ENCODE assay signal across 1 cellular context in the genomic region with DNA sequence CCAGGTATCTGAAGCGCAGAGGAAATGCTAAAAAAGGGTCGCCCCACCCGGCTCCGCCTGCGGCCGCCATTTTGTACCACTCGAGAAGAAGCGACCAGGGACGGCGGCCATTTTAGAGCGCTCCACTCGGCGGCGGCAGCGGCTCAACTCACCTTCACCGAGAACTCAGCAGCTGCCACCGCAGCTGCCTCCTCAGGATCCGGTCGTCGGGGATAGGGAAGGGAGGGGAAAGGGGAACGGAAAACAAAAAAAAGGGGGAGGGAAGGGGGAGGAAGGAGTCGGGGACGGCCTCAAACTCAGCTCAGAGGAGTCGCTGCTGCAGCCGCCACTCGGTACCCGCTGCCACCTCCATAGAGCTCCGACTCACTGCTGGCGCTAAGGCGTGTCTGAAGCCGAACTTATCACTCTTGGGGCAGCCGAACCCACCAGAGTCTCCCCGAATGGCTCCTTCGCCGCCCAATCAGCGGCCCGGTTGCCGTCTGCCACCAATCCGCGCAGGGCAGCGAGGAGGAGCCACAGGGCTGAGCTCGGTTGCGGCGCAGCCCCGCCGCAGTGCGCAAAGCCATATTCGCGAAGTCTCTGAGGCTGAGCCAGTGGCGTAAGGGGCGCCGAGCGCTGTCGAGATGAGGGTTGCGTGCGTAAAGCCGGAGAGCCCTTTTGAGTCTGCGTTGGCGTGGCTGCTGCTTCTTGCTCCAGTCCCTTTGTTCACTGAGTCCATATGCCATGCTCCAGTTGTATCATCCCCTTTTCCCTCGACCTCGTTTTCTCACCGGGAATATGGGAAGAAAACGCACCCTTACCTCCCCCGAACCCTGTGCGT.
TF ChIP-seq lines count a peak whose summit lies in the region.

TSS of gene EIF4G2 (minus strand) at position 374 of the 820 bp plus-strand sequence.

TF ChIP-seq in HEK293, 187 proteins besides CTCF, POLR2A, EP300 and RAD21 (continued from another document and continues in another):
- TF ChIP-seq, protein P1, sequence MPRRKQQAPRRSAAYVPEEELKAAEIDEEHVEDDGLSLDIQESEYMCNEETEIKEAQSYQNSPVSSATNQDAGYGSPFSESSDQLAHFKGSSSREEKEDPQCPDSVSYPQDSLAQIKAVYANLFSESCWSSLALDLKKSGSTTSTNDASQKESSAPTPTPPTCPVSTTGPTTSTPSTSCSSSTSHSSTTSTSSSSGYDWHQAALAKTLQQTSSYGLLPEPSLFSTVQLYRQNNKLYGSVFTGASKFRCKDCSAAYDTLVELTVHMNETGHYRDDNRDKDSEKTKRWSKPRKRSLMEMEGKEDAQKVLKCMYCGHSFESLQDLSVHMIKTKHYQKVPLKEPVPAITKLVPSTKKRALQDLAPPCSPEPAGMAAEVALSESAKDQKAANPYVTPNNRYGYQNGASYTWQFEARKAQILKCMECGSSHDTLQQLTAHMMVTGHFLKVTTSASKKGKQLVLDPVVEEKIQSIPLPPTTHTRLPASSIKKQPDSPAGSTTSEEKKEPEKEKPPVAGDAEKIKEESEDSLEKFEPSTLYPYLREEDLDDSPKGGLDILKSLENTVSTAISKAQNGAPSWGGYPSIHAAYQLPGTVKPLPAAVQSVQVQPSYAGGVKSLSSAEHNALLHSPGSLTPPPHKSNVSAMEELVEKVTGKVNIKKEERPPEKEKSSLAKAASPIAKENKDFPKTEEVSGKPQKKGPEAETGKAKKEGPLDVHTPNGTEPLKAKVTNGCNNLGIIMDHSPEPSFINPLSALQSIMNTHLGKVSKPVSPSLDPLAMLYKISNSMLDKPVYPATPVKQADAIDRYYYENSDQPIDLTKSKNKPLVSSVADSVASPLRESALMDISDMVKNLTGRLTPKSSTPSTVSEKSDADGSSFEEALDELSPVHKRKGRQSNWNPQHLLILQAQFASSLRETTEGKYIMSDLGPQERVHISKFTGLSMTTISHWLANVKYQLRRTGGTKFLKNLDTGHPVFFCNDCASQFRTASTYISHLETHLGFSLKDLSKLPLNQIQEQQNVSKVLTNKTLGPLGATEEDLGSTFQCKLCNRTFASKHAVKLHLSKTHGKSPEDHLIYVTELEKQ (tag by site-specific recombination; IDR thresholded peaks at IDR 0.05; ENCODE audit: borderline replicate concordance), result no peak
- TF ChIP-seq ZNF266 (tag by site-specific recombination; IDR thresholded peaks at IDR 0.05; ENCODE audit: low read depth), result no peak
- TF ChIP-seq KLF16 (tag by site-specific recombination; IDR thresholded peaks at IDR 0.05), result peak; percentile 62
- peak; percentile 74 for TF ChIP-seq SP3 (tag by site-specific recombination; IDR thresholded peaks at IDR 0.05)
- peak; percentile 33; the same call in 1 of the 2 replicates for TF ChIP-seq ZNF629 (tag by site-specific recombination; IDR thresholded peaks at IDR 0.05)
- no peak for TF ChIP-seq ZNF626 (tag by site-specific recombination; IDR thresholded peaks at IDR 0.05)
- TF ChIP-seq ZNF114 (tag by site-specific recombination; IDR thresholded peaks at IDR 0.05), result no peak
- TF ChIP-seq ZFHX2 (tag by site-specific recombination; conservative IDR thresholded peaks at IDR 0.05), result peak; percentile 63
- peak; percentile 37; the same call in 1 of the 2 replicates for TF ChIP-seq ZNF623 (tag by site-specific recombination; IDR thresholded peaks at IDR 0.05)
- TF ChIP-seq ZXDB (tag by site-specific recombination; IDR thresholded peaks at IDR 0.05), result no peak
- TF ChIP-seq ZSCAN16 (tag by site-specific recombination; IDR thresholded peaks at IDR 0.05), result no peak
- TF ChIP-seq, protein P2, sequence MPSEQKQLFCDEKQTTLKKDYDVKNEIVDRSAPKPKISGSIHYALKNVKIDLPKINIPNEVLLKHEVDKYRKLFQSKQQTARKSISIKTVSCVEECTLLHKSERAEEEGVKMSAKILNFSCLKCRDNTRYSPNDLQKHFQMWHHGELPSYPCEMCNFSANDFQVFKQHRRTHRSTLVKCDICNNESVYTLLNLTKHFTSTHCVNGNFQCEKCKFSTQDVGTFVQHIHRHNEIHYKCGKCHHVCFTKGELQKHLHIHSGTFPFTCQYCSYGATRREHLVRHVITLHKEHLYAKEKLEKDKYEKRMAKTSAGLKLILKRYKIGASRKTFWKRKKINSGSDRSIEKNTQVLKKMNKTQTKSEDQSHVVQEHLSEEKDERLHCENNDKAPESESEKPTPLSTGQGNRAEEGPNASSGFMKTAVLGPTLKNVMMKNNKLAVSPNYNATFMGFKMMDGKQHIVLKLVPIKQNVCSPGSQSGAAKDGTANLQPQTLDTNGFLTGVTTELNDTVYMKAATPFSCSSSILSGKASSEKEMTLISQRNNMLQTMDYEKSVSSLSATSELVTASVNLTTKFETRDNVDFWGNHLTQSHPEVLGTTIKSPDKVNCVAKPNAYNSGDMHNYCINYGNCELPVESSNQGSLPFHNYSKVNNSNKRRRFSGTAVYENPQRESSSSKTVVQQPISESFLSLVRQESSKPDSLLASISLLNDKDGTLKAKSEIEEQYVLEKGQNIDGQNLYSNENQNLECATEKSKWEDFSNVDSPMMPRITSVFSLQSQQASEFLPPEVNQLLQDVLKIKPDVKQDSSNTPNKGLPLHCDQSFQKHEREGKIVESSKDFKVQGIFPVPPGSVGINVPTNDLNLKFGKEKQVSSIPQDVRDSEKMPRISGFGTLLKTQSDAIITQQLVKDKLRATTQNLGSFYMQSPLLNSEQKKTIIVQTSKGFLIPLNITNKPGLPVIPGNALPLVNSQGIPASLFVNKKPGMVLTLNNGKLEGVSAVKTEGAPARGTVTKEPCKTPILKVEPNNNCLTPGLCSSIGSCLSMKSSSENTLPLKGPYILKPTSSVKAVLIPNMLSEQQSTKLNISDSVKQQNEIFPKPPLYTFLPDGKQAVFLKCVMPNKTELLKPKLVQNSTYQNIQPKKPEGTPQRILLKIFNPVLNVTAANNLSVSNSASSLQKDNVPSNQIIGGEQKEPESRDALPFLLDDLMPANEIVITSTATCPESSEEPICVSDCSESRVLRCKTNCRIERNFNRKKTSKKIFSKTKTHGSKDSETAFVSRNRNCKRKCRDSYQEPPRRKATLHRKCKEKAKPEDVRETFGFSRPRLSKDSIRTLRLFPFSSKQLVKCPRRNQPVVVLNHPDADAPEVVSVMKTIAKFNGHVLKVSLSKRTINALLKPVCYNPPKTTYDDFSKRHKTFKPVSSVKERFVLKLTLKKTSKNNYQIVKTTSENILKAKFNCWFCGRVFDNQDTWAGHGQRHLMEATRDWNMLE (tag by site-specific recombination; conservative IDR thresholded peaks at IDR 0.05; ENCODE audit: low read depth), result 0 out of 2 replicates have a peak, but pooled peaks have one; percentile 19
- TF ChIP-seq ZNF645 (tag by site-specific recombination; IDR thresholded peaks at IDR 0.05), result peak; percentile 72; the same call in 1 of the 2 replicates
- no peak for TF ChIP-seq ZNF37A (tag by site-specific recombination; IDR thresholded peaks at IDR 0.05)
- no peak for TF ChIP-seq ZNF155 (tag by site-specific recombination; IDR thresholded peaks at IDR 0.05)
- TF ChIP-seq ZNF248 (tag by site-specific recombination; IDR thresholded peaks at IDR 0.05), result no peak
- no peak for TF ChIP-seq HOXC10 (CRISPR knock-in tag; IDR thresholded peaks at IDR 0.05)
- TF ChIP-seq ZNF311 (tag by site-specific recombination; IDR thresholded peaks at IDR 0.05; ENCODE audit: borderline replicate concordance), result no peak
- peak; percentile 47; the same call in 1 of the 2 replicates for TF ChIP-seq KLF1 (tag by site-specific recombination; IDR thresholded peaks at IDR 0.05)
- TF ChIP-seq ZBTB20 (tag by site-specific recombination; IDR thresholded peaks at IDR 0.05), result peak; percentile 79; the same call in 1 of the 2 replicates
- no peak for TF ChIP-seq ZSCAN18 (tag by site-specific recombination; IDR thresholded peaks at IDR 0.05)
- no peak for TF ChIP-seq RBAK (tag by site-specific recombination; IDR thresholded peaks at IDR 0.05)
- TF ChIP-seq ZNF23 (tag by site-specific recombination; IDR thresholded peaks at IDR 0.05; ENCODE audit: borderline replicate concordance), result no peak
- TF ChIP-seq ZNF768 (tag by site-specific recombination; IDR thresholded peaks at IDR 0.05), result no peak
- no peak for TF ChIP-seq ZNF596 (tag by site-specific recombination; IDR thresholded peaks at IDR 0.05)
- TF ChIP-seq ZFP41 (tag by site-specific recombination; IDR thresholded peaks at IDR 0.05; ENCODE audit: borderline replicate concordance), result no peak
- TF ChIP-seq, protein P3, sequence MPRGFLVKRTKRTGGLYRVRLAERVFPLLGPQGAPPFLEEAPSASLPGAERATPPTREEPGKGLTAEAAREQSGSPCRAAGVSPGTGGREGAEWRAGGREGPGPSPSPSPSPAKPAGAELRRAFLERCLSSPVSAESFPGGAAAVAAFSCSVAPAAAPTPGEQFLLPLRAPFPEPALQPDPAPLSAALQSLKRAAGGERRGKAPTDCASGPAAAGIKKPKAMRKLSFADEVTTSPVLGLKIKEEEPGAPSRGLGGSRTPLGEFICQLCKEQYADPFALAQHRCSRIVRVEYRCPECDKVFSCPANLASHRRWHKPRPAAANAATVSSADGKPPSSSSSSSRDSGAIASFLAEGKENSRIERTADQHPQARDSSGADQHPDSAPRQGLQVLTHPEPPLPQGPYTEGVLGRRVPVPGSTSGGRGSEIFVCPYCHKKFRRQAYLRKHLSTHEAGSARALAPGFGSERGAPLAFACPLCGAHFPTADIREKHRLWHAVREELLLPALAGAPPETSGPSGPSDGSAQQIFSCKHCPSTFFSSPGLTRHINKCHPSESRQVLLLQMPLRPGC (tag by site-specific recombination; IDR thresholded peaks at IDR 0.05), result peak; percentile 39; the same call in 1 of the 2 replicates
- peak; percentile 72 for TF ChIP-seq ZNF501 (tag by site-specific recombination; IDR thresholded peaks at IDR 0.05)
- TF ChIP-seq, protein P4, sequence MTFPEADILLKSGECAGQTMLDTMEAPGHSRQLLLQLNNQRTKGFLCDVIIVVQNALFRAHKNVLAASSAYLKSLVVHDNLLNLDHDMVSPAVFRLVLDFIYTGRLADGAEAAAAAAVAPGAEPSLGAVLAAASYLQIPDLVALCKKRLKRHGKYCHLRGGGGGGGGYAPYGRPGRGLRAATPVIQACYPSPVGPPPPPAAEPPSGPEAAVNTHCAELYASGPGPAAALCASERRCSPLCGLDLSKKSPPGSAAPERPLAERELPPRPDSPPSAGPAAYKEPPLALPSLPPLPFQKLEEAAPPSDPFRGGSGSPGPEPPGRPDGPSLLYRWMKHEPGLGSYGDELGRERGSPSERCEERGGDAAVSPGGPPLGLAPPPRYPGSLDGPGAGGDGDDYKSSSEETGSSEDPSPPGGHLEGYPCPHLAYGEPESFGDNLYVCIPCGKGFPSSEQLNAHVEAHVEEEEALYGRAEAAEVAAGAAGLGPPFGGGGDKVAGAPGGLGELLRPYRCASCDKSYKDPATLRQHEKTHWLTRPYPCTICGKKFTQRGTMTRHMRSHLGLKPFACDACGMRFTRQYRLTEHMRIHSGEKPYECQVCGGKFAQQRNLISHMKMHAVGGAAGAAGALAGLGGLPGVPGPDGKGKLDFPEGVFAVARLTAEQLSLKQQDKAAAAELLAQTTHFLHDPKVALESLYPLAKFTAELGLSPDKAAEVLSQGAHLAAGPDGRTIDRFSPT (tag by site-specific recombination; IDR thresholded peaks at IDR 0.05), result peak; percentile 81
- peak; percentile 48 for TF ChIP-seq ZNF660 (tag by site-specific recombination; IDR thresholded peaks at IDR 0.05)
- TF ChIP-seq, protein P5, sequence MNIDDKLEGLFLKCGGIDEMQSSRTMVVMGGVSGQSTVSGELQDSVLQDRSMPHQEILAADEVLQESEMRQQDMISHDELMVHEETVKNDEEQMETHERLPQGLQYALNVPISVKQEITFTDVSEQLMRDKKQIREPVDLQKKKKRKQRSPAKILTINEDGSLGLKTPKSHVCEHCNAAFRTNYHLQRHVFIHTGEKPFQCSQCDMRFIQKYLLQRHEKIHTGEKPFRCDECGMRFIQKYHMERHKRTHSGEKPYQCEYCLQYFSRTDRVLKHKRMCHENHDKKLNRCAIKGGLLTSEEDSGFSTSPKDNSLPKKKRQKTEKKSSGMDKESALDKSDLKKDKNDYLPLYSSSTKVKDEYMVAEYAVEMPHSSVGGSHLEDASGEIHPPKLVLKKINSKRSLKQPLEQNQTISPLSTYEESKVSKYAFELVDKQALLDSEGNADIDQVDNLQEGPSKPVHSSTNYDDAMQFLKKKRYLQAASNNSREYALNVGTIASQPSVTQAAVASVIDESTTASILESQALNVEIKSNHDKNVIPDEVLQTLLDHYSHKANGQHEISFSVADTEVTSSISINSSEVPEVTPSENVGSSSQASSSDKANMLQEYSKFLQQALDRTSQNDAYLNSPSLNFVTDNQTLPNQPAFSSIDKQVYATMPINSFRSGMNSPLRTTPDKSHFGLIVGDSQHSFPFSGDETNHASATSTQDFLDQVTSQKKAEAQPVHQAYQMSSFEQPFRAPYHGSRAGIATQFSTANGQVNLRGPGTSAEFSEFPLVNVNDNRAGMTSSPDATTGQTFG (tag by site-specific recombination; IDR thresholded peaks at IDR 0.05; ENCODE audit: borderline replicate concordance), result no peak
- peak; percentile 80 for TF ChIP-seq YY2 (tag by site-specific recombination; IDR thresholded peaks at IDR 0.05)
- TF ChIP-seq ZNF169 (tag by site-specific recombination; IDR thresholded peaks at IDR 0.05), result no peak
- TF ChIP-seq, protein P6, sequence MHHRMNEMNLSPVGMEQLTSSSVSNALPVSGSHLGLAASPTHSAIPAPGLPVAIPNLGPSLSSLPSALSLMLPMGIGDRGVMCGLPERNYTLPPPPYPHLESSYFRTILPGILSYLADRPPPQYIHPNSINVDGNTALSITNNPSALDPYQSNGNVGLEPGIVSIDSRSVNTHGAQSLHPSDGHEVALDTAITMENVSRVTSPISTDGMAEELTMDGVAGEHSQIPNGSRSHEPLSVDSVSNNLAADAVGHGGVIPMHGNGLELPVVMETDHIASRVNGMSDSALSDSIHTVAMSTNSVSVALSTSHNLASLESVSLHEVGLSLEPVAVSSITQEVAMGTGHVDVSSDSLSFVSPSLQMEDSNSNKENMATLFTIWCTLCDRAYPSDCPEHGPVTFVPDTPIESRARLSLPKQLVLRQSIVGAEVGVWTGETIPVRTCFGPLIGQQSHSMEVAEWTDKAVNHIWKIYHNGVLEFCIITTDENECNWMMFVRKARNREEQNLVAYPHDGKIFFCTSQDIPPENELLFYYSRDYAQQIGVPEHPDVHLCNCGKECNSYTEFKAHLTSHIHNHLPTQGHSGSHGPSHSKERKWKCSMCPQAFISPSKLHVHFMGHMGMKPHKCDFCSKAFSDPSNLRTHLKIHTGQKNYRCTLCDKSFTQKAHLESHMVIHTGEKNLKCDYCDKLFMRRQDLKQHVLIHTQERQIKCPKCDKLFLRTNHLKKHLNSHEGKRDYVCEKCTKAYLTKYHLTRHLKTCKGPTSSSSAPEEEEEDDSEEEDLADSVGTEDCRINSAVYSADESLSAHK (tag by site-specific recombination; IDR thresholded peaks at IDR 0.05), result no peak; the same call in 1 of the 2 replicates
